9 cellular contexts compared by ENCODE assay signal in genomic region chrX:49876750-49877149, GRCh38. TPM values are rescaled to one million over a fixed set of nuclear protein-coding genes. Genes with fewer than 3 reads are reported as not detected.
DNase-seq lines count a peak whose midpoint lies in the region; ATAC-seq and TF ChIP-seq lines count a peak whose summit lies in the region.
"Had no signal": no experiment of that assay in that cellular context is flagged by ENCODE, and none has a peak within 500 bp of the region (broad histone marks: within the 10 kb centered on the region; RNA-seq: fewer than 3 reads in every experiment).

No MANE protein-coding gene starts in this region.

- H3K4me1 ChIP-seq in MM.1S (ENCODE audit: low read length), result 0 out of 2 replicates have a peak, but pooled peaks cover 3% of the 10 kb centered on the region

- H3K9ac ChIP-seq in MM.1S (ENCODE audit: low read length), result no peak overlapping the region

- H3K4me3 ChIP-seq in MM.1S (ENCODE audit: low read length), result no peak overlapping the region

- peak overlapping the region; percentile 2 for H3K4me3 Mint-ChIP-seq in activated T-helper 1 cell treated with anti-CD3 and anti-CD28 coated beads, Interleukin-12 subunit alpha, Interleukin-12 subunit beta, Interleukin-2, Interleukin-4 antibody, amounts not matched to agents 30 ng/mL and 10 ng/mL and 1 ng/mL, durations not matched to agents 14 hours and 24 hours and 36 hours
- H3K4me3 Mint-ChIP-seq in activated T-helper 2 cell treated with anti-CD3 and anti-CD28 coated beads, Interferon-gamma antibody, Interleukin-2, Interleukin-4, amounts not matched to agents 10 μg/mL and 5 μg/mL and 100 μg/mL, durations not matched to agents 14 hours and 24 hours and 36 hours (ENCODE audit: low read depth), result no peak overlapping the region
- no peak overlapping the region for H3K4me3 Mint-ChIP-seq in T-helper 2 cell treated with Interferon-gamma antibody and Interleukin-4, amounts not matched to agents 5 μg/mL and 100 μg/mL, for 36 hours
- H3K4me3 Mint-ChIP-seq: stimulated activated naive CD8-positive, alpha-beta T cell treated with anti-CD3 and anti-CD28 coated beads, Interleukin-15, Interleukin-2, amounts not matched to agents 100 ng/mL and 50 ng/mL, for 24 hours had no signal

- H3K4me2 ChIP-seq in MM.1S (ENCODE audit: low read depth, low read length), result no peak overlapping the region

- H2AFZ ChIP-seq in MM.1S (ENCODE audit: low read length), result no peak overlapping the region

- ATAC-seq in left lobe of liver (peak; percentile 48), HG03565 (IDR thresholded peaks at IDR 0.05; ENCODE audit: unreplicated experiment) (no peak)

- peak; percentile 46 for TF ChIP-seq CTCF in MM.1S (IDR thresholded peaks at IDR 0.05; ENCODE audit: low read length)

- no peaks in the 10 kb centered on the region for H3K27me3 ChIP-seq in MM.1S (replicated peaks; ENCODE audit: insufficient read depth, low read length)

- no peaks in the 10 kb centered on the region for H3K9me2 ChIP-seq in MM.1S (replicated peaks; ENCODE audit: insufficient read depth, low read length)

- H4K20me1 ChIP-seq in MM.1S (ENCODE audit: insufficient read depth, low read length), result no peaks in the 10 kb centered on the region

- H3K4me1 Mint-ChIP-seq in activated T-helper 1 cell treated with anti-CD3 and anti-CD28 coated beads, Interleukin-12 subunit alpha, Interleukin-12 subunit beta, Interleukin-2, Interleukin-4 antibody, amounts not matched to agents 30 ng/mL and 10 ng/mL and 1 ng/mL, durations not matched to agents 14 hours and 24 hours and 36 hours (ENCODE audit: low read depth), result peaks cover 15% of the 10 kb centered on the region
- peaks cover 12% of the 10 kb centered on the region for H3K4me1 Mint-ChIP-seq in activated T-helper 2 cell treated with anti-CD3 and anti-CD28 coated beads, Interferon-gamma antibody, Interleukin-2, Interleukin-4, amounts not matched to agents 10 μg/mL and 5 μg/mL and 100 μg/mL, durations not matched to agents 14 hours and 24 hours and 36 hours (ENCODE audit: low read depth)
- H3K4me1 Mint-ChIP-seq in T-helper 2 cell treated with Interferon-gamma antibody and Interleukin-4, amounts not matched to agents 5 μg/mL and 100 μg/mL, for 36 hours (ENCODE audit: low read depth), result peaks cover 11% of the 10 kb centered on the region

- H3K79me2 ChIP-seq in MM.1S (ENCODE audit: low read length), result no peaks in the 10 kb centered on the region

- H3K9me3 Mint-ChIP-seq in activated T-helper 1 cell treated with anti-CD3 and anti-CD28 coated beads, Interleukin-12 subunit alpha, Interleukin-12 subunit beta, Interleukin-2, Interleukin-4 antibody, amounts not matched to agents 30 ng/mL and 10 ng/mL and 1 ng/mL, durations not matched to agents 14 hours and 24 hours and 36 hours, result no peaks in the 10 kb centered on the region
- H3K9me3 Mint-ChIP-seq in activated T-helper 2 cell treated with anti-CD3 and anti-CD28 coated beads, Interferon-gamma antibody, Interleukin-2, Interleukin-4, amounts not matched to agents 10 μg/mL and 5 μg/mL and 100 μg/mL, durations not matched to agents 14 hours and 24 hours and 36 hours, result no peaks in the 10 kb centered on the region
- no peaks in the 10 kb centered on the region for H3K9me3 Mint-ChIP-seq in T-helper 2 cell treated with Interferon-gamma antibody and Interleukin-4, amounts not matched to agents 5 μg/mL and 100 μg/mL, for 36 hours
- H3K9me3 Mint-ChIP-seq: stimulated activated naive CD8-positive, alpha-beta T cell treated with anti-CD3 and anti-CD28 coated beads, Interleukin-15, Interleukin-2, amounts not matched to agents 100 ng/mL and 50 ng/mL, for 24 hours had no signal

- no peaks in the 10 kb centered on the region for H3K36me3 ChIP-seq in MM.1S (replicated peaks; ENCODE audit: insufficient read depth, low read length)

- no peaks in the 10 kb centered on the region for H3K36me3 Mint-ChIP-seq in activated T-helper 1 cell treated with anti-CD3 and anti-CD28 coated beads, Interleukin-12 subunit alpha, Interleukin-12 subunit beta, Interleukin-2, Interleukin-4 antibody, amounts not matched to agents 30 ng/mL and 10 ng/mL and 1 ng/mL, durations not matched to agents 14 hours and 24 hours and 36 hours (ENCODE audit: low read depth)
- H3K36me3 Mint-ChIP-seq in activated T-helper 2 cell treated with anti-CD3 and anti-CD28 coated beads, Interferon-gamma antibody, Interleukin-2, Interleukin-4, amounts not matched to agents 10 μg/mL and 5 μg/mL and 100 μg/mL, durations not matched to agents 14 hours and 24 hours and 36 hours (ENCODE audit: low read depth), result no peaks in the 10 kb centered on the region
- no peaks in the 10 kb centered on the region for H3K36me3 Mint-ChIP-seq in T-helper 2 cell treated with Interferon-gamma antibody and Interleukin-4, amounts not matched to agents 5 μg/mL and 100 μg/mL, for 36 hours (ENCODE audit: low read depth)

- H3K27ac ChIP-seq in MM.1S (ENCODE audit: low read length), result no peak overlapping the region

- H3K9me3 ChIP-seq in MM.1S (replicated peaks; ENCODE audit: insufficient read depth, low read length), result no peaks in the 10 kb centered on the region

- intact Hi-C loops in activated T-helper 1 cell treated with anti-CD3 and anti-CD28 coated beads, Interleukin-12 subunit alpha, Interleukin-12 subunit beta, Interleukin-2, Interleukin-4 antibody, amounts not matched to agents 30 ng/mL and 10 ng/mL and 1 ng/mL, durations not matched to agents 14 hours and 24 hours and 36 hours (cut with micrococcal nuclease), result loop anchor here (2.0 to 5.0 kb wide), 3 partner anchors 116 to 684 kb away; no protein-coding TSS in a partner anchor
- intact Hi-C loops in activated T-helper 2 cell treated with anti-CD3 and anti-CD28 coated beads, Interferon-gamma antibody, Interleukin-2, Interleukin-4, amounts not matched to agents 10 μg/mL and 5 μg/mL and 100 μg/mL, durations not matched to agents 14 hours and 24 hours and 36 hours (cut with micrococcal nuclease), result loop anchor here (2.0 kb wide), 1 partner anchor 116 kb away; no protein-coding TSS in a partner anchor

- DNase-seq in 8988T (peak; percentile 65), D341Med (ENCODE audit: low spot score) (peak; percentile 31), MM.1S (peak; percentile 56), left lobe of liver (ENCODE audit: low spot score) (peak; percentile 40)
- no peak for DNase-seq in activated T-helper 1 cell treated with anti-CD3 and anti-CD28 coated beads, Interleukin-12 subunit alpha, Interleukin-12 subunit beta, Interleukin-2, Interleukin-4 antibody, amounts not matched to agents 30 ng/mL and 10 ng/mL and 1 ng/mL, durations not matched to agents 14 hours and 24 hours and 36 hours (ENCODE audit: low spot score)
- DNase-seq in activated T-helper 2 cell treated with anti-CD3 and anti-CD28 coated beads, Interferon-gamma antibody, Interleukin-2, Interleukin-4, amounts not matched to agents 10 μg/mL and 5 μg/mL and 100 μg/mL, durations not matched to agents 14 hours and 24 hours and 36 hours (ENCODE audit: low spot score), result no peak
- no peak for DNase-seq in T-helper 2 cell treated with Interferon-gamma antibody and Interleukin-4, amounts not matched to agents 5 μg/mL and 100 μg/mL, for 36 hours (ENCODE audit: low spot score)

- H3F3A ChIP-seq in MM.1S (ENCODE audit: insufficient read depth, low read length), result 0 out of 2 replicates have a peak, but pooled peaks cover 5% of the 10 kb centered on the region

- no peak overlapping the region for H3K27ac Mint-ChIP-seq in activated T-helper 1 cell treated with anti-CD3 and anti-CD28 coated beads, Interleukin-12 subunit alpha, Interleukin-12 subunit beta, Interleukin-2, Interleukin-4 antibody, amounts not matched to agents 30 ng/mL and 10 ng/mL and 1 ng/mL, durations not matched to agents 14 hours and 24 hours and 36 hours
- no peak overlapping the region for H3K27ac Mint-ChIP-seq in activated T-helper 2 cell treated with anti-CD3 and anti-CD28 coated beads, Interferon-gamma antibody, Interleukin-2, Interleukin-4, amounts not matched to agents 10 μg/mL and 5 μg/mL and 100 μg/mL, durations not matched to agents 14 hours and 24 hours and 36 hours
- H3K27ac Mint-ChIP-seq in T-helper 2 cell treated with Interferon-gamma antibody and Interleukin-4, amounts not matched to agents 5 μg/mL and 100 μg/mL, for 36 hours, result no peak overlapping the region
- H3K27ac Mint-ChIP-seq: stimulated activated naive CD8-positive, alpha-beta T cell treated with anti-CD3 and anti-CD28 coated beads, Interleukin-15, Interleukin-2, amounts not matched to agents 100 ng/mL and 50 ng/mL, for 24 hours had no signal

- H3K27me3 Mint-ChIP-seq in activated T-helper 1 cell treated with anti-CD3 and anti-CD28 coated beads, Interleukin-12 subunit alpha, Interleukin-12 subunit beta, Interleukin-2, Interleukin-4 antibody, amounts not matched to agents 30 ng/mL and 10 ng/mL and 1 ng/mL, durations not matched to agents 14 hours and 24 hours and 36 hours (ENCODE audit: insufficient read depth), result peaks cover 1% of the 10 kb centered on the region
- H3K27me3 Mint-ChIP-seq in activated T-helper 2 cell treated with anti-CD3 and anti-CD28 coated beads, Interferon-gamma antibody, Interleukin-2, Interleukin-4, amounts not matched to agents 10 μg/mL and 5 μg/mL and 100 μg/mL, durations not matched to agents 14 hours and 24 hours and 36 hours (ENCODE audit: low read depth), result peaks cover 3% of the 10 kb centered on the region
- H3K27me3 Mint-ChIP-seq in T-helper 2 cell treated with Interferon-gamma antibody and Interleukin-4, amounts not matched to agents 5 μg/mL and 100 μg/mL, for 36 hours (ENCODE audit: low read depth), result no peaks in the 10 kb centered on the region
- H3K27me3 Mint-ChIP-seq: stimulated activated naive CD8-positive, alpha-beta T cell treated with anti-CD3 and anti-CD28 coated beads, Interleukin-15, Interleukin-2, amounts not matched to agents 100 ng/mL and 50 ng/mL, for 24 hours had no signal

RNA-seq across cellular contexts. Expression of gene USP27X, which starts 2.5 kb away (rescaled TPM):
- total RNA-seq in activated T-helper 1 cell treated with anti-CD3 and anti-CD28 coated beads, Interleukin-12 subunit alpha, Interleukin-12 subunit beta, Interleukin-2, Interleukin-4 antibody, amounts not matched to agents 30 ng/mL and 10 ng/mL and 1 ng/mL, durations not matched to agents 14 hours and 24 hours and 36 hours, result 1.2 and 1.9 TPM in 2 replicates
- 0.91 TPM for total RNA-seq in left lobe of liver
- 1.7 TPM in 2 replicates for total RNA-seq in activated T-helper 2 cell treated with anti-CD3 and anti-CD28 coated beads, Interferon-gamma antibody, Interleukin-2, Interleukin-4, amounts not matched to agents 10 μg/mL and 5 μg/mL and 100 μg/mL, durations not matched to agents 14 hours and 24 hours and 36 hours

RNA-seq across cellular contexts. Expression of gene CLCN5, which starts 45.6 kb away (rescaled TPM):
- total RNA-seq in activated T-helper 1 cell treated with anti-CD3 and anti-CD28 coated beads, Interleukin-12 subunit alpha, Interleukin-12 subunit beta, Interleukin-2, Interleukin-4 antibody, amounts not matched to agents 30 ng/mL and 10 ng/mL and 1 ng/mL, durations not matched to agents 14 hours and 24 hours and 36 hours, result 2.8 and 5.5 TPM in 2 replicates
- 24.8 TPM for total RNA-seq in left lobe of liver
- total RNA-seq in activated T-helper 2 cell treated with anti-CD3 and anti-CD28 coated beads, Interferon-gamma antibody, Interleukin-2, Interleukin-4, amounts not matched to agents 10 μg/mL and 5 μg/mL and 100 μg/mL, durations not matched to agents 14 hours and 24 hours and 36 hours, result 4.5 and 5.6 TPM in 2 replicates

RNA-seq across cellular contexts. Expression of gene PAGE4, which starts 47.6 kb away (rescaled TPM):
- not detected in 2 replicates for total RNA-seq in activated T-helper 1 cell treated with anti-CD3 and anti-CD28 coated beads, Interleukin-12 subunit alpha, Interleukin-12 subunit beta, Interleukin-2, Interleukin-4 antibody, amounts not matched to agents 30 ng/mL and 10 ng/mL and 1 ng/mL, durations not matched to agents 14 hours and 24 hours and 36 hours
- total RNA-seq in left lobe of liver, result not detected
- total RNA-seq in activated T-helper 2 cell treated with anti-CD3 and anti-CD28 coated beads, Interferon-gamma antibody, Interleukin-2, Interleukin-4, amounts not matched to agents 10 μg/mL and 5 μg/mL and 100 μg/mL, durations not matched to agents 14 hours and 24 hours and 36 hours, result not detected in 2 replicates

Comparison
In these comparisons a context has a peak if more than half of its experiments do, and no peak if none do; other contexts are left out.
1. DNase-seq: peak in 8988T (single experiment), D341Med (single experiment), MM.1S (single experiment) and left lobe of liver (single experiment); none in activated T-helper 1 cell treated with anti-CD3 and anti-CD28 coated beads, Interleukin-12 subunit alpha, Interleukin-12 subunit beta, Interleukin-2, Interleukin-4 antibody, amounts not matched to agents 30 ng/mL and 10 ng/mL and 1 ng/mL, durations not matched to agents 14 hours and 24 hours and 36 hours (single experiment), activated T-helper 2 cell treated with anti-CD3 and anti-CD28 coated beads, Interferon-gamma antibody, Interleukin-2, Interleukin-4, amounts not matched to agents 10 μg/mL and 5 μg/mL and 100 μg/mL, durations not matched to agents 14 hours and 24 hours and 36 hours (single experiment) and T-helper 2 cell treated with Interferon-gamma antibody and Interleukin-4, amounts not matched to agents 5 μg/mL and 100 μg/mL, for 36 hours (single experiment).